Comparison of ENCODE assay signal across 20 cellular contexts in genomic region chr18:70197042-70197441, GRCh38.
"Had no signal": no experiment of that assay in that cellular context is flagged by ENCODE, and none has a peak within 500 bp of the region (broad histone marks: within the 10 kb centered on the region; RNA-seq: fewer than 3 reads in every experiment).

No MANE protein-coding gene starts in this region.

- H3K27me3 ChIP-seq: body of pancreas, pancreas, suprapubic skin had no signal

- DNase-seq: activated CD4-positive, alpha-beta T cell treated with anti-CD3 and anti-CD28 coated beads for 1 hour; activated CD4-positive, alpha-beta T cell treated with anti-CD3 and anti-CD28 coated beads, Interleukin-2, amount 50 U/mL, for 4 hours; activated T-cell treated with anti-CD3 and anti-CD28 coated beads, Interleukin-2, amount 50 U/mL, for 1 hour; amygdala; body of pancreas; central memory CD4-positive, alpha-beta T cell; effector CD4-positive, alpha-beta T cell; head of caudate nucleus; immature natural killer cell; left colon; mammary epithelial cell; naive thymus-derived CD8-positive, alpha-beta T cell; pancreas; stimulated activated CD4-positive, alpha-beta T cell treated with anti-CD3 and anti-CD28 coated beads, Interleukin-4, amount 100 ng/mL, for 1 hour; stimulated activated naive CD4-positive, alpha-beta T cell treated with Interleukin-2 at 50 U/mL for 16 hours had no signal

- ATAC-seq: body of pancreas; left colon; naive thymus-derived CD8-positive, alpha-beta T cell; pancreas had no signal

- H3K4me3 ChIP-seq: body of pancreas, coronary artery, pancreas, suprapubic skin had no signal

- FAIRE-seq: endothelial cell of umbilical vein, frontal cortex, pancreas had no signal

- H3K4me1 ChIP-seq: body of pancreas, pancreas, suprapubic skin had no signal

- H3K27ac ChIP-seq: body of pancreas, coronary artery, pancreas, suprapubic skin, VCaP had no signal

- H3K9me3 ChIP-seq: body of pancreas, pancreas, suprapubic skin had no signal
